In genomic region chr11:95821640-95822039, GRCh38 we compare ENCODE assay signal across 18 cellular contexts. TPM values are rescaled to one million over a fixed set of nuclear protein-coding genes. Genes with fewer than 3 reads are reported as not detected.
DNase-seq lines count a peak whose midpoint lies in the region; ATAC-seq, FAIRE-seq and TF ChIP-seq lines count a peak whose summit lies in the region.
"Had no signal": no experiment of that assay in that cellular context is flagged by ENCODE, and none has a peak within 500 bp of the region (broad histone marks: within the 10 kb centered on the region; RNA-seq: fewer than 3 reads in every experiment).

No MANE protein-coding gene starts in this region.

- H3K79me2 ChIP-seq in SK-N-SH (ENCODE audit: insufficient read depth), result no peaks in the 10 kb centered on the region
- no peaks in the 10 kb centered on the region for H3K79me2 ChIP-seq in fibroblast of lung (ENCODE audit: control insufficient read depth, insufficient read depth, low read length)

- H3K36me3 ChIP-seq in SK-N-SH (replicated peaks in 1 of 2; ENCODE audit: control insufficient read depth in 1 of 2, insufficient read depth in 2 of 2, low read length in 1 of 2) (peaks cover 56 to 75% of the 10 kb centered on the region in 2 experiments), fibroblast of lung (ENCODE audit: control insufficient read depth, insufficient read depth, low read length) (peaks cover 2% of the 10 kb centered on the region), tibial nerve (peaks cover 0 to 41% (median 0%) of the 10 kb centered on the region in 3 donors)
- H3K36me3 ChIP-seq: prostate gland had no signal

- H2AFZ ChIP-seq in SK-N-SH (ENCODE audit: low read depth), result no peak overlapping the region
- H2AFZ ChIP-seq in fibroblast of lung (ENCODE audit: low read length), result no peak overlapping the region

- H3K4me2 ChIP-seq in SK-N-SH (no peak overlapping the region), fibroblast of lung (ENCODE audit: extremely low read depth, insufficient read depth, low read length) (peak overlapping the region; percentile 13)

- ATAC-seq in activated CD4-positive, alpha-beta T cell treated with anti-CD3 and anti-CD28 coated beads for 36 hours, result peak; percentile 39
- ATAC-seq: activated CD8-positive, alpha-beta T cell treated with anti-CD3 and anti-CD28 coated beads for 36 hours; CD8-positive, alpha-beta T cell; upper lobe of right lung had no signal

- H4K20me1 ChIP-seq in SK-N-SH (ENCODE audit: insufficient read depth) (no peaks in the 10 kb centered on the region), fibroblast of lung (ENCODE audit: control insufficient read depth, extremely low read depth, insufficient read depth, low read length) (no peaks in the 10 kb centered on the region)

- H3K27me3 ChIP-seq in SK-N-SH (ENCODE audit: insufficient read depth), result no peaks in the 10 kb centered on the region
- H3K27me3 ChIP-seq in fibroblast of lung (ENCODE audit: control insufficient read depth, insufficient read depth, low read length), result no peaks in the 10 kb centered on the region
- no peaks in the 10 kb centered on the region for H3K27me3 ChIP-seq in tibial nerve
- H3K27me3 ChIP-seq: spleen, upper lobe of right lung had no signal

- CTCF ChIA-PET in activated CD4-positive, alpha-beta T cell treated with anti-CD3 and anti-CD28 coated beads for 36 hours (lab: Charles Lee), result interaction anchor here (2.0 kb wide), 1 partner anchor 15 kb away, joined by 6 read pairs; no protein-coding TSS in a partner anchor
- CTCF ChIA-PET in SK-N-SH (lab: Yijun Ruan, JAX), result no interaction called here

- H3K9me3 Mint-ChIP-seq in activated CD4-positive, alpha-beta T cell treated with anti-CD3 and anti-CD28 coated beads for 36 hours (ENCODE audit: low read depth), result no peaks in the 10 kb centered on the region
- no peaks in the 10 kb centered on the region for H3K9me3 Mint-ChIP-seq in activated CD4-positive, alpha-beta T cell treated with anti-CD3 and anti-CD28 coated beads, Interleukin-2, amount 10 ng/mL, durations not matched to agents 24 days and 14 days
- H3K9me3 Mint-ChIP-seq: activated CD8-positive, alpha-beta T cell treated with anti-CD3 and anti-CD28 coated beads for 36 hours; activated T-helper 2 cell treated with anti-CD3 and anti-CD28 coated beads, Interferon-gamma antibody, Interleukin-2, Interleukin-4, amounts not matched to agents 10 μg/mL and 5 μg/mL and 100 μg/mL, durations not matched to agents 14 hours and 24 hours and 36 hours; CD8-positive, alpha-beta T cell had no signal

- no peak overlapping the region for H3K4me3 Mint-ChIP-seq in activated CD4-positive, alpha-beta T cell treated with anti-CD3 and anti-CD28 coated beads for 36 hours
- H3K4me3 Mint-ChIP-seq in activated CD4-positive, alpha-beta T cell treated with anti-CD3 and anti-CD28 coated beads, Interleukin-2, amount 10 ng/mL, durations not matched to agents 24 days and 14 days, result no peak overlapping the region
- H3K4me3 Mint-ChIP-seq: activated CD8-positive, alpha-beta T cell treated with anti-CD3 and anti-CD28 coated beads for 36 hours; CD8-positive, alpha-beta T cell had no signal

- TF ChIP-seq RAD21 in SK-N-SH (IDR thresholded peaks at IDR 0.05; ENCODE audit: low read length), result no peak

- peaks cover 7% of the 10 kb centered on the region for H3F3A ChIP-seq in SK-N-SH (replicated peaks; ENCODE audit: insufficient read depth)

- no peaks in the 10 kb centered on the region for H3K9me2 ChIP-seq in SK-N-SH

- H3K9ac ChIP-seq in SK-N-SH, result no peak overlapping the region
- H3K9ac ChIP-seq in fibroblast of lung (ENCODE audit: insufficient read depth, low read length), result no peak overlapping the region

- intact Hi-C loops in activated CD4-positive, alpha-beta T cell treated with anti-CD3 and anti-CD28 coated beads for 36 hours (cut with DNase I, micrococcal nuclease), result no loop called here
- intact Hi-C loops in activated CD4-positive, alpha-beta T cell treated with anti-CD3 and anti-CD28 coated beads, Interleukin-2, amount 10 ng/mL, durations not matched to agents 24 days and 14 days (cut with micrococcal nuclease), result no loop called here

- TF ChIP-seq POLR2A in tibial nerve (IDR thresholded peaks at IDR 0.05) (no peak), H54 (IDR thresholded peaks at IDR 0.05; ENCODE audit: low read depth, low read length) (no peak)

- FAIRE-seq in H54 (lab: Jason Lieb, UNC), result no peak
- FAIRE-seq: RCC 7860 had no signal

- H3K4me1 ChIP-seq in SK-N-SH (ENCODE audit: control insufficient read depth in 1 of 2, insufficient read depth in 2 of 2, low read depth in 1 of 2, low read length in 1 of 2) (no peaks in the 10 kb centered on the region), fibroblast of lung (ENCODE audit: control insufficient read depth, extremely low read depth, insufficient read depth, low read length) (peaks cover 2% of the 10 kb centered on the region), tibial nerve (no peaks in the 10 kb centered on the region)
- H3K4me1 ChIP-seq: prostate gland, spleen, upper lobe of right lung had no signal

- no peak for DNase-seq in activated CD4-positive, alpha-beta T cell treated with anti-CD3 and anti-CD28 coated beads for 36 hours
- DNase-seq in activated CD4-positive, alpha-beta T cell treated with anti-CD3 and anti-CD28 coated beads, Interleukin-2, amount 10 ng/mL, durations not matched to agents 24 days and 14 days, result no peak
- DNase-seq in SK-N-SH (no peak), fibroblast of lung (ENCODE audit: low read depth in 2 of 2) (peak; percentile 57 to 78), renal cortical epithelial cell (ENCODE audit: low read depth) (peak; percentile 42), tibial nerve (ENCODE audit: low spot score in 2 of 2) (no peak), H54 (ENCODE audit: insufficient read length, low spot score) (no peak), T-helper 9 cell (no peak)
- DNase-seq: activated CD8-positive, alpha-beta T cell treated with anti-CD3 and anti-CD28 coated beads for 36 hours; aorta; CD8-positive, alpha-beta T cell; DND-41; spleen; upper lobe of right lung had no signal

- no peak for TF ChIP-seq EP300 in SK-N-SH (IDR thresholded peaks at IDR 0.05; ENCODE audit: borderline replicate concordance in 1 of 2, low read depth in 1 of 2, low read length in 1 of 2)
- no peak for TF ChIP-seq EP300 in tibial nerve (IDR thresholded peaks at IDR 0.05)

- H3K27me3 Mint-ChIP-seq in activated CD4-positive, alpha-beta T cell treated with anti-CD3 and anti-CD28 coated beads for 36 hours, result no peaks in the 10 kb centered on the region
- no peaks in the 10 kb centered on the region for H3K27me3 Mint-ChIP-seq in activated CD4-positive, alpha-beta T cell treated with anti-CD3 and anti-CD28 coated beads, Interleukin-2, amount 10 ng/mL, durations not matched to agents 24 days and 14 days
- H3K27me3 Mint-ChIP-seq: activated CD8-positive, alpha-beta T cell treated with anti-CD3 and anti-CD28 coated beads for 36 hours had no signal

- TF ChIP-seq CTCF in SK-N-SH (IDR thresholded peaks at IDR 0.05) (no peak), fibroblast of lung (conservative IDR thresholded peaks at IDR 0.05 in 1 of 2, IDR thresholded peaks at IDR 0.05 in 1 of 2; ENCODE audit: low read depth in 1 of 2, low read length in 2 of 2) (no peak), tibial nerve (IDR thresholded peaks at IDR 0.05) (no peak)

- H3K27ac ChIP-seq in SK-N-SH (ENCODE audit: low read depth in 2 of 2, low read length in 1 of 2) (peak overlapping the region in 1 of 2 experiments; percentile 10; a peak in 1 of 4 replicates), fibroblast of lung (ENCODE audit: insufficient read depth, low read length) (no peak overlapping the region), tibial nerve (no peak overlapping the region)
- H3K27ac ChIP-seq: 22Rv1, prostate gland, spleen, upper lobe of right lung had no signal

- H3K4me3 ChIP-seq in SK-N-SH (ENCODE audit: low read depth in 2 of 2, low read length in 1 of 2) (no peak overlapping the region), fibroblast of lung (replicated peaks in 1 of 4; ENCODE audit: control extremely low read depth in 1 of 4, insufficient read depth in 1 of 4, low read depth in 3 of 4, low read length in 4 of 4) (no peak overlapping the region), tibial nerve (no peak overlapping the region)
- H3K4me3 ChIP-seq: prostate gland, spleen, upper lobe of right lung had no signal

- POLR2A ChIA-PET in activated CD4-positive, alpha-beta T cell treated with anti-CD3 and anti-CD28 coated beads for 36 hours (lab: Charles Lee), result no interaction called here
- POLR2A ChIA-PET in SK-N-SH (lab: Yijun Ruan, JAX), result no interaction called here

- H3K4me1 Mint-ChIP-seq in activated CD4-positive, alpha-beta T cell treated with anti-CD3 and anti-CD28 coated beads for 36 hours, result no peaks in the 10 kb centered on the region
- peaks cover 4% of the 10 kb centered on the region for H3K4me1 Mint-ChIP-seq in activated CD4-positive, alpha-beta T cell treated with anti-CD3 and anti-CD28 coated beads, Interleukin-2, amount 10 ng/mL, durations not matched to agents 24 days and 14 days

- peaks cover 55% of the 10 kb centered on the region for H3K36me3 Mint-ChIP-seq in activated CD4-positive, alpha-beta T cell treated with anti-CD3 and anti-CD28 coated beads for 36 hours (ENCODE audit: low read depth)
- peaks cover 64% of the 10 kb centered on the region for H3K36me3 Mint-ChIP-seq in activated CD4-positive, alpha-beta T cell treated with anti-CD3 and anti-CD28 coated beads, Interleukin-2, amount 10 ng/mL, durations not matched to agents 24 days and 14 days (ENCODE audit: low read depth)

- WGBS in SK-N-SH (ENCODE audit: low lambda C conversion rate), result 42% methylated on average over 2 of the region's 2 CpGs
- WGBS in tibial nerve, 2 donors, result 86 to 88% methylated on average over 2 of the region's 2 CpGs

- H3K9me3 ChIP-seq in SK-N-SH, result no peaks in the 10 kb centered on the region
- H3K9me3 ChIP-seq in fibroblast of lung (ENCODE audit: control insufficient read depth, insufficient read depth, low read depth, low read length), result no peaks in the 10 kb centered on the region
- H3K9me3 ChIP-seq in tibial nerve, result no peaks in the 10 kb centered on the region
- H3K9me3 ChIP-seq: prostate gland, spleen, upper lobe of right lung had no signal

- no peak overlapping the region for H3K27ac Mint-ChIP-seq in activated CD4-positive, alpha-beta T cell treated with anti-CD3 and anti-CD28 coated beads for 36 hours
- no peak overlapping the region for H3K27ac Mint-ChIP-seq in activated CD4-positive, alpha-beta T cell treated with anti-CD3 and anti-CD28 coated beads, Interleukin-2, amount 10 ng/mL, durations not matched to agents 24 days and 14 days
- H3K27ac Mint-ChIP-seq: activated CD8-positive, alpha-beta T cell treated with anti-CD3 and anti-CD28 coated beads for 36 hours; activated T-helper 2 cell treated with anti-CD3 and anti-CD28 coated beads, Interferon-gamma antibody, Interleukin-2, Interleukin-4, amounts not matched to agents 10 μg/mL and 5 μg/mL and 100 μg/mL, durations not matched to agents 14 hours and 24 hours and 36 hours; CD8-positive, alpha-beta T cell had no signal

RNA-seq across cellular contexts. Expression of gene CEP57, which starts 31.3 kb away (rescaled TPM):
- total RNA-seq in activated CD4-positive, alpha-beta T cell treated with anti-CD3 and anti-CD28 coated beads for 36 hours, result 100 to 1,000 TPM; 101 to 134 TPM
- 75.7 and 87.6 TPM in 2 replicates for total RNA-seq in activated CD4-positive, alpha-beta T cell treated with anti-CD3 and anti-CD28 coated beads, Interleukin-2, amount 10 ng/mL, durations not matched to agents 24 days and 14 days
- polyA plus RNA-seq in SK-N-SH (2012; rRNA removed), result 12.2 and 16.0 TPM in 2 replicates
- polyA plus RNA-seq in SK-N-SH (2012; cell fraction: cytosol; rRNA removed), result 15.7 and 16.7 TPM in 2 replicates
- polyA plus RNA-seq in SK-N-SH (2012; cell fraction: nucleus; rRNA removed), result 14.1 and 26.0 TPM in 2 replicates
- 55.8 and 59.1 TPM in 2 replicates for total RNA-seq in fibroblast of lung
- 30.6 and 37.0 TPM in 2 replicates for polyA plus RNA-seq in fibroblast of lung
- polyA plus RNA-seq in fibroblast of lung (2012), result 17.1 and 23.1 TPM in 2 replicates
- 1.3 and 4.2 TPM in 2 replicates for polyA minus RNA-seq in fibroblast of lung (ENCODE audit: low replicate concordance)
- 40.8 and 45.8 TPM in 2 replicates for total RNA-seq in renal cortical epithelial cell
- total RNA-seq in tibial nerve, result 10 to 100 TPM; 48.9 to 58.0 (median 52.1) TPM

RNA-seq across cellular contexts. Expression of gene FAM76B, which starts 32.1 kb away (rescaled TPM):
- total RNA-seq in activated CD4-positive, alpha-beta T cell treated with anti-CD3 and anti-CD28 coated beads for 36 hours, result 10 to 100 TPM; 46.3 to 69.3 TPM
- 39.1 and 43.0 TPM in 2 replicates for total RNA-seq in activated CD4-positive, alpha-beta T cell treated with anti-CD3 and anti-CD28 coated beads, Interleukin-2, amount 10 ng/mL, durations not matched to agents 24 days and 14 days
- polyA plus RNA-seq in SK-N-SH (2012; rRNA removed) (15.4 and 23.2 TPM in 2 replicates), fibroblast of lung (14.9 and 18.4 TPM in 2 replicates)
- 10.6 and 10.7 TPM in 2 replicates for polyA plus RNA-seq in SK-N-SH (2012; cell fraction: cytosol; rRNA removed)
- 62.1 and 78.6 TPM in 2 replicates for polyA plus RNA-seq in SK-N-SH (2012; cell fraction: nucleus; rRNA removed)
- total RNA-seq in fibroblast of lung (16.7 and 18.2 TPM in 2 replicates), renal cortical epithelial cell (21.2 and 40.2 TPM in 2 replicates), tibial nerve (10 to 100 TPM; 46.1 to 91.8 (median 54.3) TPM)
- 6.9 and 7.3 TPM in 2 replicates for polyA plus RNA-seq in fibroblast of lung (2012)
- 0.70 and 6.2 TPM in 2 replicates for polyA minus RNA-seq in fibroblast of lung (ENCODE audit: low replicate concordance)

Comparison
In these comparisons a context has a peak if more than half of its experiments do, and no peak if none do; other contexts are left out.
1. DNase-seq: peak in fibroblast of lung (2 of 2) and renal cortical epithelial cell (single experiment); none in activated CD4-positive, alpha-beta T cell treated with anti-CD3 and anti-CD28 coated beads for 36 hours (single experiment), activated CD4-positive, alpha-beta T cell treated with anti-CD3 and anti-CD28 coated beads, Interleukin-2, amount 10 ng/mL, durations not matched to agents 24 days and 14 days (single experiment), SK-N-SH (single experiment), tibial nerve (0 of 2), H54 (single experiment) and T-helper 9 cell (single experiment).